In genomic region chr6:111559193-111560097, GRCh38 we compare ENCODE assay signal across 9 cellular contexts. TPM values are rescaled to one million over a fixed set of nuclear protein-coding genes. Genes with fewer than 3 reads are reported as not detected.
A peak's percentile ranks its signal among the peaks of the same experiment; 100 is the strongest.
DNase-seq lines count a peak whose midpoint lies in the region; ATAC-seq and TF ChIP-seq lines count a peak whose summit lies in the region.
"Had no signal": no experiment of that assay in that cellular context is flagged by ENCODE, and none has a peak within 500 bp of the region (broad histone marks: within the 10 kb centered on the region; RNA-seq: fewer than 3 reads in every experiment).

No MANE protein-coding gene starts in this region.

- no peaks in the 10 kb centered on the region for H3K27me3 Mint-ChIP-seq in stimulated activated naive B cell treated with anti-CD40 and anti-IgM and Interleukin-4, amounts not matched to agents 10 μg/mL and 1 μg/mL and 100 μg/mL, for 72 hours

- no peak overlapping the region for H3K4me2 ChIP-seq in SK-N-SH

- intact Hi-C loops in left cardiac atrium (cut with DNase I): loop anchor here in 1 of 2 donors (10.0 kb wide), 1 partner anchor 75 kb away; the partner anchor contains the start of gene REV3L

- no peaks in the 10 kb centered on the region for H3K79me2 ChIP-seq in SK-N-SH (ENCODE audit: insufficient read depth)

- CTCF ChIA-PET in SK-N-SH (lab: Yijun Ruan, JAX): interaction anchor here (1.0 to 1.1 kb wide), 2 partner anchors 13 to 26 kb away, joined by 3 to 5 read pairs; no protein-coding TSS in a partner anchor

- peaks cover 17 to 32% of the 10 kb centered on the region in 2 experiments for H3K4me1 ChIP-seq in SK-N-SH (ENCODE audit: control insufficient read depth in 1 of 2, insufficient read depth in 2 of 2, low read depth in 1 of 2, low read length in 1 of 2)

- H3K27ac ChIP-seq in SK-N-SH (ENCODE audit: low read depth in 2 of 2, low read length in 1 of 2): peak overlapping the region in 1 of 2 experiments; percentile 90; a peak in 3 of 4 replicates

- H3F3A ChIP-seq in SK-N-SH (replicated peaks; ENCODE audit: insufficient read depth): no peaks in the 10 kb centered on the region

- POLR2A ChIA-PET in SK-N-SH (lab: Yijun Ruan, JAX): interaction anchor here (1.2 kb wide), 1 partner anchor 32 kb away, joined by 3 read pairs; no protein-coding TSS in a partner anchor

- H3K36me3 Mint-ChIP-seq in stimulated activated naive B cell treated with anti-CD40 and anti-IgM and Interleukin-4, amounts not matched to agents 10 μg/mL and 1 μg/mL and 100 μg/mL, for 72 hours: peaks cover 25 to 55% of the 10 kb centered on the region in 2 donors

- no peak overlapping the region for H3K9ac ChIP-seq in SK-N-SH

- no peaks in the 10 kb centered on the region for H3K27me3 ChIP-seq in SK-N-SH (ENCODE audit: insufficient read depth)

- TF ChIP-seq EP300 in SK-N-SH (IDR thresholded peaks at IDR 0.05; ENCODE audit: borderline replicate concordance in 1 of 2, low read depth in 1 of 2, low read length in 1 of 2): no peak; a peak in 1 of 4 replicates

- peak; percentile 60 to 75 for ATAC-seq in left cardiac atrium
- peak; percentile 65 to 75 for ATAC-seq in stimulated activated naive B cell treated with anti-CD40 and anti-IgM and Interleukin-4, amounts not matched to agents 10 μg/mL and 1 μg/mL and 100 μg/mL, for 72 hours (replicated peaks)
- no peak for ATAC-seq in HG03175 (IDR thresholded peaks at IDR 0.05; ENCODE audit: unreplicated experiment)
- no peak for ATAC-seq in HG03460 (IDR thresholded peaks at IDR 0.05; ENCODE audit: unreplicated experiment)

- H3K9me3 Mint-ChIP-seq in stimulated activated naive B cell treated with anti-CD40 and anti-IgM and Interleukin-4, amounts not matched to agents 10 μg/mL and 1 μg/mL and 100 μg/mL, for 72 hours: no peaks in the 10 kb centered on the region

- no peaks in the 10 kb centered on the region for H3K9me2 ChIP-seq in SK-N-SH

- TF ChIP-seq CTCF in SK-N-SH (IDR thresholded peaks at IDR 0.05): no peak

- TF ChIP-seq RAD21 in SK-N-SH (IDR thresholded peaks at IDR 0.05; ENCODE audit: low read length): peak; percentile 6; the same call in 1 of the 2 replicates

- H3K36me3 ChIP-seq in SK-N-SH (replicated peaks in 1 of 2; ENCODE audit: control insufficient read depth in 1 of 2, insufficient read depth in 2 of 2, low read length in 1 of 2): no peaks in the 10 kb centered on the region

- peak overlapping the region; percentile 12 to 18 for H3K4me3 Mint-ChIP-seq in stimulated activated naive B cell treated with anti-CD40 and anti-IgM and Interleukin-4, amounts not matched to agents 10 μg/mL and 1 μg/mL and 100 μg/mL, for 72 hours

- H2AFZ ChIP-seq in SK-N-SH (ENCODE audit: low read depth): no peak overlapping the region

- no peaks in the 10 kb centered on the region for H3K9me3 ChIP-seq in SK-N-SH

- no peaks in the 10 kb centered on the region for H4K20me1 ChIP-seq in SK-N-SH (ENCODE audit: insufficient read depth)

- H3K4me3 ChIP-seq in SK-N-SH (ENCODE audit: low read depth in 2 of 2, low read length in 1 of 2): no peak overlapping the region

- 43% methylated on average over 5 of the region's 9 CpGs for WGBS in SK-N-SH (ENCODE audit: low lambda C conversion rate)

- peaks cover 15 to 16% of the 10 kb centered on the region in 2 donors for H3K4me1 Mint-ChIP-seq in stimulated activated naive B cell treated with anti-CD40 and anti-IgM and Interleukin-4, amounts not matched to agents 10 μg/mL and 1 μg/mL and 100 μg/mL, for 72 hours

- H3K27ac Mint-ChIP-seq in stimulated activated naive B cell treated with anti-CD40 and anti-IgM and Interleukin-4, amounts not matched to agents 10 μg/mL and 1 μg/mL and 100 μg/mL, for 72 hours: peak overlapping the region; percentile 68

- DNase-seq in GM04504 (ENCODE audit: low read depth): peak; percentile 86
- no peak for DNase-seq in SK-N-SH
- DNase-seq in left cardiac atrium: no peak
- no peak for DNase-seq in stimulated activated naive B cell treated with anti-CD40 and anti-IgM and Interleukin-4, amounts not matched to agents 10 μg/mL and 1 μg/mL and 100 μg/mL, for 72 hours
- DNase-seq in hippocampal formation (lab: John Stamatoyannopoulos, UW): no peak
- no peak for DNase-seq in RKO (ENCODE audit: low spot score)
- DNase-seq: T-helper 9 cell had no signal

TF ChIP-seq in SK-N-SH, 30 proteins besides CTCF, POLR2A, EP300 and RAD21:
- TF ChIP-seq, protein P1, sequence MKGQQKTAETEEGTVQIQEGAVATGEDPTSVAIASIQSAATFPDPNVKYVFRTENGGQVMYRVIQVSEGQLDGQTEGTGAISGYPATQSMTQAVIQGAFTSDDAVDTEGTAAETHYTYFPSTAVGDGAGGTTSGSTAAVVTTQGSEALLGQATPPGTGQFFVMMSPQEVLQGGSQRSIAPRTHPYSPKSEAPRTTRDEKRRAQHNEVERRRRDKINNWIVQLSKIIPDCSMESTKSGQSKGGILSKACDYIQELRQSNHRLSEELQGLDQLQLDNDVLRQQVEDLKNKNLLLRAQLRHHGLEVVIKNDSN (IDR thresholded peaks at IDR 0.05; ENCODE audit: borderline replicate concordance, low read depth): no peak
- TF ChIP-seq CHD2 (IDR thresholded peaks at IDR 0.05; ENCODE audit: low read length, partially characterized antibody) (peak; percentile 37), NRF1 (IDR thresholded peaks at IDR 0.05; ENCODE audit: low read depth, low read length) (no peak), RFX5 (IDR thresholded peaks at IDR 0.05; ENCODE audit: low read length) (0 out of 2 replicates have a peak, but pooled peaks have one; percentile 9), MXI1 (IDR thresholded peaks at IDR 0.05; ENCODE audit: low read depth, low read length) (0 out of 2 replicates have a peak, but pooled peaks have one; percentile 34), TCF12 (IDR thresholded peaks at IDR 0.05) (peak; percentile 47; the same call in 1 of the 2 replicates), GATA2 (CRISPR knock-in tag; IDR thresholded peaks at IDR 0.05) (peak; percentile 4; the same call in 1 of the 2 replicates), FOXJ3 (CRISPR knock-in tag; IDR thresholded peaks at IDR 0.05) (no peak), SMC3 (IDR thresholded peaks at IDR 0.05; ENCODE audit: low read depth, low read length) (0 out of 2 replicates have a peak, but pooled peaks have one; percentile 4), POLR2AphosphoS5 (IDR thresholded peaks at IDR 0.05; ENCODE audit: low read depth, low read length) (no peak), MEF2A (IDR thresholded peaks at IDR 0.05; ENCODE audit: borderline replicate concordance, low read depth) (no peak)
- TF ChIP-seq, protein P2, sequence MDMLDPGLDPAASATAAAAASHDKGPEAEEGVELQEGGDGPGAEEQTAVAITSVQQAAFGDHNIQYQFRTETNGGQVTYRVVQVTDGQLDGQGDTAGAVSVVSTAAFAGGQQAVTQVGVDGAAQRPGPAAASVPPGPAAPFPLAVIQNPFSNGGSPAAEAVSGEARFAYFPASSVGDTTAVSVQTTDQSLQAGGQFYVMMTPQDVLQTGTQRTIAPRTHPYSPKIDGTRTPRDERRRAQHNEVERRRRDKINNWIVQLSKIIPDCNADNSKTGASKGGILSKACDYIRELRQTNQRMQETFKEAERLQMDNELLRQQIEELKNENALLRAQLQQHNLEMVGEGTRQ (IDR thresholded peaks at IDR 0.05; ENCODE audit: borderline replicate concordance, low read depth, low read length): no peak
- TF ChIP-seq, protein P3, sequence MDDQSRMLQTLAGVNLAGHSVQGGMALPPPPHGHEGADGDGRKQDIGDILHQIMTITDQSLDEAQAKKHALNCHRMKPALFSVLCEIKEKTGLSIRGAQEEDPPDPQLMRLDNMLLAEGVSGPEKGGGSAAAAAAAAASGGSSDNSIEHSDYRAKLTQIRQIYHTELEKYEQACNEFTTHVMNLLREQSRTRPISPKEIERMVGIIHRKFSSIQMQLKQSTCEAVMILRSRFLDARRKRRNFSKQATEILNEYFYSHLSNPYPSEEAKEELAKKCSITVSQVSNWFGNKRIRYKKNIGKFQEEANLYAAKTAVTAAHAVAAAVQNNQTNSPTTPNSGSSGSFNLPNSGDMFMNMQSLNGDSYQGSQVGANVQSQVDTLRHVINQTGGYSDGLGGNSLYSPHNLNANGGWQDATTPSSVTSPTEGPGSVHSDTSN (IDR thresholded peaks at IDR 0.05): no peak

RNA-seq across cellular contexts. Expression of gene TRAF3IP2, which starts 46.2 kb away (rescaled TPM):
- 5.5 and 5.6 TPM in 2 replicates for polyA plus RNA-seq in SK-N-SH (2012; rRNA removed)
- 6.1 and 8.0 TPM in 2 replicates for polyA plus RNA-seq in SK-N-SH (2012; cell fraction: cytosol; rRNA removed)
- polyA plus RNA-seq in SK-N-SH (2012; cell fraction: nucleus; rRNA removed): 4.3 and 6.7 TPM in 2 replicates
- 10 to 100 TPM; 11.2 to 13.2 TPM for total RNA-seq in left cardiac atrium

Comparison
In these comparisons a context has a peak if more than half of its experiments do, and no peak if none do; other contexts are left out.
1. ATAC-seq: peak in left cardiac atrium (2 of 2) and stimulated activated naive B cell treated with anti-CD40 and anti-IgM and Interleukin-4, amounts not matched to agents 10 μg/mL and 1 μg/mL and 100 μg/mL, for 72 hours (2 of 2); none in HG03175 (single experiment) and HG03460 (single experiment).